ENCODE assay signal across 9 cellular contexts in the genomic region with DNA sequence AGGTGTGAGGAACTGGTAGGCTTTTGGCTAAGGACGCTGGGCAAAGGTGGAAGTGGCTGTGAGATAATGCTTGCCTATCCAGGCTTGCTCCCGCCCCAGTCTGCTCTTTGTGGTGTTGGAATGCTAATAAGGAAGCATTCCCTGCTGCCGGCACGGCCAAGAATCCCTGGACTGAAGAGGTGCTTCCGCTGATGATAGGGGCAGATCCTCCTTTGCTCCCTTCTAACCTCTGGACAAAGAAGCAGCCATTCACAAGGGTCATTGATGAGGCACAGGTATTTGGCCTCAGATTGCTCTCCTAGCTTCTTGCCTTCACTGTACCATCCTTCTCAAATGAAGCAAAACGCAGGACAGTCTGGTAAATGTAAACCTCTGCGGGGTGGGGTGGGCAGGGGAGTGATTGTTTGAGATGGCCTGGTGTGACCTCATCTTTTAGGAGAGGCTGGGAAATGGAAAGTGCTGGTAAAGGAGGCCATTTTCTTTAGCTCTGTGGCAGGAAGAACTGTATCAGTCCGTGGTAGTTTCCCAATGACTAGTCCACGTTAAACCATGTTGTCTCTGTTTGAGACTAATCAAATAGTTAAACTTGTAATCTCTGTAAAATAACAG. TPM values are rescaled to one million over a fixed set of nuclear protein-coding genes. Genes with fewer than 3 reads are reported as not detected.
DNase-seq lines count a peak whose midpoint lies in the region; ATAC-seq, FAIRE-seq and TF ChIP-seq lines count a peak whose summit lies in the region.
"Had no signal": no experiment of that assay in that cellular context is flagged by ENCODE, and none has a peak within 500 bp of the region (broad histone marks: within the 10 kb centered on the region; RNA-seq: fewer than 3 reads in every experiment).

No MANE protein-coding gene starts in this region.

- no peaks in the 10 kb centered on the region for H3K9me1 ChIP-seq in keratinocyte (ENCODE audit: control insufficient read depth, extremely low read depth, insufficient read depth, low read length)

- H2AFZ ChIP-seq in keratinocyte (ENCODE audit: control insufficient read depth, low read length): no peak overlapping the region

- in situ Hi-C loops in astrocyte of the cerebellum (cut with HindIII; ENCODE audit: low sequenced_read_pairs): no loop called here

- H3K9me3 ChIP-seq in keratinocyte (ENCODE audit: control insufficient read depth, low read depth, low read length): no peaks in the 10 kb centered on the region

- H3K4me1 ChIP-seq in keratinocyte (ENCODE audit: control insufficient read depth, extremely low read depth, insufficient read depth, low read length): peaks cover 22% of the 10 kb centered on the region

- H3K27ac ChIP-seq in keratinocyte (ENCODE audit: control insufficient read depth, insufficient read depth, low read length): peak overlapping the region; percentile 88

- peaks cover 20 to 32% of the 10 kb centered on the region in 2 experiments for H3K36me3 ChIP-seq in keratinocyte (ENCODE audit: control insufficient read depth in 2 of 2, extremely low read depth in 1 of 2, insufficient read depth in 2 of 2, low read length in 2 of 2)

- TF ChIP-seq CTCF in astrocyte of the cerebellum (IDR thresholded peaks at IDR 0.05; ENCODE audit: low read depth, low read length, missing control alignments) (no peak), keratinocyte (optimal IDR thresholded peaks at IDR 0.05 in 1 of 3, IDR thresholded peaks at IDR 0.05 in 1 of 3, conservative IDR thresholded peaks at IDR 0.05 in 1 of 3; ENCODE audit: extremely low read depth in 1 of 3, insufficient read depth in 2 of 3, low read length in 3 of 3) (no peak)

- peak overlapping the region; percentile 92 to 96 for H3K27ac Mint-ChIP-seq in stimulated activated naive CD8-positive, alpha-beta T cell treated with anti-CD3 and anti-CD28 coated beads, Interleukin-15, amount 100 ng/mL, for 72 hours

- H3K4me3 Mint-ChIP-seq in stimulated activated naive CD8-positive, alpha-beta T cell treated with anti-CD3 and anti-CD28 coated beads, Interleukin-15, amount 100 ng/mL, for 72 hours: peak overlapping the region; percentile 78 to 87

- ATAC-seq in stimulated activated naive CD8-positive, alpha-beta T cell treated with anti-CD3 and anti-CD28 coated beads, Interleukin-15, amount 100 ng/mL, for 72 hours: peak; percentile 55

- dilution Hi-C loops in keratinocyte (cut with MboI; ENCODE audit: extremely low pct_ligation_motif_present, low sequenced_read_pairs): no loop called here

- H3K9ac ChIP-seq in keratinocyte (ENCODE audit: control insufficient read depth, extremely low read depth, insufficient read depth, low read length): peak overlapping the region; percentile 94

- DNase-seq in ELR (ENCODE audit: low read depth) (peak; percentile 63), NCI-H2029 treated with DMSO at 0.1 percent for 48 hours (lab: John Stamatoyannopoulos, UW) (peak; percentile 38), astrocyte of the cerebellum (ENCODE audit: low read depth) (no peak), keratinocyte (ENCODE audit: low read depth, low spot score) (no peak), DMS79 (lab: John Stamatoyannopoulos, UW) (no peak), GF-D8 (lab: John Stamatoyannopoulos, UW) (no peak)
- no peak for DNase-seq in stimulated activated naive CD8-positive, alpha-beta T cell treated with anti-CD3 and anti-CD28 coated beads, Interleukin-15, amount 100 ng/mL, for 72 hours
- DNase-seq in central memory CD4-positive, alpha-beta T cell: no peak

- H4K20me1 ChIP-seq in keratinocyte (ENCODE audit: control insufficient read depth, extremely low read depth, insufficient read depth, low read length): peaks cover 6% of the 10 kb centered on the region

- peak overlapping the region; percentile 80 for H3K4me2 ChIP-seq in keratinocyte (ENCODE audit: control insufficient read depth, extremely low read depth, insufficient read depth, low read depth, low read length)

- peaks cover 55% of the 10 kb centered on the region for H3K79me2 ChIP-seq in keratinocyte (ENCODE audit: control insufficient read depth, insufficient read depth, low read length)

- peaks cover 43% of the 10 kb centered on the region for H3K4me1 Mint-ChIP-seq in stimulated activated naive CD8-positive, alpha-beta T cell treated with anti-CD3 and anti-CD28 coated beads, Interleukin-15, amount 100 ng/mL, for 72 hours

- peak; percentile 58 for FAIRE-seq in keratinocyte (lab: Jason Lieb, UNC)
- FAIRE-seq: TTC549 had no signal

- H3K27me3 Mint-ChIP-seq in stimulated activated naive CD8-positive, alpha-beta T cell treated with anti-CD3 and anti-CD28 coated beads, Interleukin-15, amount 100 ng/mL, for 72 hours: no peaks in the 10 kb centered on the region

- no peaks in the 10 kb centered on the region for H3K9me3 Mint-ChIP-seq in stimulated activated naive CD8-positive, alpha-beta T cell treated with anti-CD3 and anti-CD28 coated beads, Interleukin-15, amount 100 ng/mL, for 72 hours

- H3K27me3 ChIP-seq in keratinocyte (ENCODE audit: control insufficient read depth, extremely low read depth, insufficient read depth, low read length): no peaks in the 10 kb centered on the region

- H3K4me3 ChIP-seq in astrocyte of the cerebellum (ENCODE audit: low read depth, low read length): peak overlapping the region; percentile 81
- H3K4me3 ChIP-seq in keratinocyte (ENCODE audit: control insufficient read depth in 2 of 3, extremely low read depth in 1 of 3, insufficient read depth in 2 of 3, low read depth in 1 of 3, low read length in 3 of 3): peak overlapping the region; percentile 74 to 97 (median 95)

RNA-seq across cellular contexts. Expression of a gene that starts 1.7 kb away (rescaled TPM):
- polyA plus RNA-seq in keratinocyte: 602 to 706 TPM (median 624 TPM) in 3 replicates
- 145 TPM for polyA plus RNA-seq in keratinocyte (2011; ENCODE audit: low read depth)
- 616 and 687 TPM in 2 replicates for polyA plus RNA-seq in keratinocyte (2011; cell fraction: cytosol; rRNA removed)
- polyA plus RNA-seq in keratinocyte (2011; cell fraction: nucleus; rRNA removed): 358 and 405 TPM in 2 replicates
- polyA plus RNA-seq in keratinocyte (2012; ENCODE audit: low replicate concordance): 340 and 522 TPM in 2 replicates
- 481 to 636 TPM (median 493 TPM) in 3 replicates for polyA minus RNA-seq in keratinocyte
- polyA minus RNA-seq in keratinocyte (2011; cell fraction: cytosol; rRNA and poly(A)+ RNA removed): 499 TPM
- polyA minus RNA-seq in keratinocyte (2011; cell fraction: nucleus; rRNA and poly(A)+ RNA removed): 169 and 188 TPM in 2 replicates

RNA-seq across cellular contexts. Expression of a gene that starts 18.1 kb away (rescaled TPM):
- polyA plus RNA-seq in keratinocyte: 40.9 to 45.7 TPM (median 42.9 TPM) in 3 replicates
- polyA plus RNA-seq in keratinocyte (2011; ENCODE audit: low read depth): 13.2 TPM
- 37.0 and 46.2 TPM in 2 replicates for polyA plus RNA-seq in keratinocyte (2011; cell fraction: cytosol; rRNA removed)
- polyA plus RNA-seq in keratinocyte (2011; cell fraction: nucleus; rRNA removed): 30.4 and 33.5 TPM in 2 replicates
- polyA plus RNA-seq in keratinocyte (2012; ENCODE audit: low replicate concordance): 35.8 and 41.0 TPM in 2 replicates
- 18.1 to 36.1 TPM (median 24.5 TPM) in 3 replicates for polyA minus RNA-seq in keratinocyte
- polyA minus RNA-seq in keratinocyte (2011; cell fraction: cytosol; rRNA and poly(A)+ RNA removed): 12.9 TPM
- polyA minus RNA-seq in keratinocyte (2011; cell fraction: nucleus; rRNA and poly(A)+ RNA removed): 6.2 and 6.6 TPM in 2 replicates

RNA-seq across cellular contexts. Expression of a gene that starts 18.3 kb away (rescaled TPM):
- polyA plus RNA-seq in keratinocyte: 63.3 to 77.6 TPM (median 67.8 TPM) in 3 replicates
- 25.8 TPM for polyA plus RNA-seq in keratinocyte (2011; ENCODE audit: low read depth)
- polyA plus RNA-seq in keratinocyte (2011; cell fraction: cytosol; rRNA removed): 64.0 and 68.6 TPM in 2 replicates
- 49.2 and 49.4 TPM in 2 replicates for polyA plus RNA-seq in keratinocyte (2011; cell fraction: nucleus; rRNA removed)
- polyA plus RNA-seq in keratinocyte (2012; ENCODE audit: low replicate concordance): 15.5 and 52.4 TPM in 2 replicates
- 109 to 143 TPM (median 132 TPM) in 3 replicates for polyA minus RNA-seq in keratinocyte
- polyA minus RNA-seq in keratinocyte (2011; cell fraction: cytosol; rRNA and poly(A)+ RNA removed): 46.6 TPM
- 22.8 and 27.0 TPM in 2 replicates for polyA minus RNA-seq in keratinocyte (2011; cell fraction: nucleus; rRNA and poly(A)+ RNA removed)

RNA-seq across cellular contexts. Expression of a gene that starts 26.5 kb away (rescaled TPM):
- 11.1 to 17.5 TPM (median 14.8 TPM) in 3 replicates for polyA plus RNA-seq in keratinocyte
- polyA plus RNA-seq in keratinocyte (2011; ENCODE audit: low read depth): 17.3 TPM
- 9.2 and 13.1 TPM in 2 replicates for polyA plus RNA-seq in keratinocyte (2011; cell fraction: cytosol; rRNA removed)
- 40.7 and 46.4 TPM in 2 replicates for polyA plus RNA-seq in keratinocyte (2011; cell fraction: nucleus; rRNA removed)
- 26.2 and 30.9 TPM in 2 replicates for polyA plus RNA-seq in keratinocyte (2012; ENCODE audit: low replicate concordance)
- 26.6 to 62.6 TPM (median 29.1 TPM) in 3 replicates for polyA minus RNA-seq in keratinocyte
- 14.2 TPM for polyA minus RNA-seq in keratinocyte (2011; cell fraction: cytosol; rRNA and poly(A)+ RNA removed)
- polyA minus RNA-seq in keratinocyte (2011; cell fraction: nucleus; rRNA and poly(A)+ RNA removed): 42.5 and 48.5 TPM in 2 replicates

Comparison
In these comparisons a context has a peak if more than half of its experiments do, and no peak if none do; other contexts are left out.
1. DNase-seq: peak in ELR (single experiment) and NCI-H2029 treated with DMSO at 0.1 percent for 48 hours (single experiment); none in astrocyte of the cerebellum (single experiment), keratinocyte (single experiment), stimulated activated naive CD8-positive, alpha-beta T cell treated with anti-CD3 and anti-CD28 coated beads, Interleukin-15, amount 100 ng/mL, for 72 hours (0 of 2), central memory CD4-positive, alpha-beta T cell (single experiment), DMS79 (single experiment) and GF-D8 (single experiment).